ENCODE assay signal across 8 cellular contexts in the genomic region with DNA sequence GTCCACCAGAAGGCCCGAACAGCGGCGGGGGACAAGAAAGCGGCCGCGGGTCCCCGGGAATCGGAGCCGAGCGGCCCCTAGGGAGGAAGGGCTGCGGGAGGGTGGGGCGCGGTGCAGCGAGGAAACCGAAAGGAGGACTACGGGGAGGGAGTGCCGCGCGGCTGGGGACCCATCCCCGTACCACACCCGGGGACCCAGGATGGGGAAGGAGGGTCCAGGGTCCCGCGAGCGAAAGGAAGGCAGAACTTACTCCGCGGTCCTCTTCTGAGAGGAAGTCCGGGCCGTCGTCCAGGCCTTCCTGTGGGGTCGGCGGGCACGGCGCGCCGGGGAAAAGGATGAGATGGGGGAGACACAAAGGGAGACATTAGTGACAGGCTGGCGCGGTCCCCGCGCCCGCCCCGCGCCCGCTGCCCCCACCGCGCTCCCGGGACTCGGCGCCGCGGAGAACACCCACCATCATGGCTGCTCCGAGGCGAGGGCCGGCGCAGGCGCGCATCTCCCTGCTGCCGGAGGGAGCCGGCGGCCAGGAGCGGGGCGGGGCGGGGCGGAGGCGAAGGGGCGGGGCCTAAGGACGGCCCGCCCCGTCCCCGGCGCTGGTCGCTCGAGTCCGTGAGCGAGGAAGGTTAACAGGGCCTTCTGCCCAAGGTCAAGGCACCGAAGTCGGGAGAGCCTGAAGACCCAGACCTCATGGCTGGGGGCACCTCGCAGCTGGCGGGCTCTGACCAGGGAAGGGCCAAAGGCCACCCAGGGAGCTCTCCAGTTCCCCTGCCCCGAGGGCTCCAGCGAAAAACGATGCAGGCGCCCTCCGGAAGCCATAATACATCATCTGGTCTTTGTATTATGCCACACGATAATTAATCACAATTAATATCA. TPM values are rescaled to one million over a fixed set of nuclear protein-coding genes. Genes with fewer than 3 reads are reported as not detected.
DNase-seq lines count a peak whose midpoint lies in the region; ATAC-seq and TF ChIP-seq lines count a peak whose summit lies in the region.

A gene (minus strand): TSS at position 492 of the 873 bp plus-strand sequence. CDS start 32 bp downstream, at position 460.

- TF ChIP-seq CTCF in BJ (IDR thresholded peaks at IDR 0.05; ENCODE audit: insufficient read depth, low read depth, low read length) (no peak), lower leg skin (IDR thresholded peaks at IDR 0.05) (no peak)

- ATAC-seq in GM19025 (IDR thresholded peaks at IDR 0.05; ENCODE audit: low read depth, unreplicated experiment) (peak; percentile 92), HG03280 (IDR thresholded peaks at IDR 0.05; ENCODE audit: unreplicated experiment) (peak; percentile 98)

- WGBS in lower leg skin, 2 donors, result 0 to 2% methylated on average over 47 to 54 of the region's 84 CpGs

- H3K27ac Mint-ChIP-seq in activated CD4-positive, alpha-beta memory T cell treated with anti-CD3 and anti-CD28 coated beads, Interleukin-2, amount 10 ng/mL, durations not matched to agents 7 days and 5 days, result peak within 1 kb of the TSS; percentile 89

- peak within 1 kb of the TSS; percentile 91 for H3K4me3 Mint-ChIP-seq in activated CD4-positive, alpha-beta memory T cell treated with anti-CD3 and anti-CD28 coated beads, Interleukin-2, amount 10 ng/mL, durations not matched to agents 7 days and 5 days

- peak within 1 kb of the TSS; percentile 89 for H3K27ac ChIP-seq in duodenal mucosa (ENCODE audit: low read depth, low read length)

- intact Hi-C loops in lower leg skin (cut with DNase I; ENCODE audit: low total_unique reads), result no loop called here

- H3K9me3 Mint-ChIP-seq in activated CD4-positive, alpha-beta memory T cell treated with anti-CD3 and anti-CD28 coated beads, Interleukin-2, amount 10 ng/mL, durations not matched to agents 7 days and 5 days, result no peaks in the 10 kb centered on the region

- H3K36me3 Mint-ChIP-seq in activated CD4-positive, alpha-beta memory T cell treated with anti-CD3 and anti-CD28 coated beads, Interleukin-2, amount 10 ng/mL, durations not matched to agents 7 days and 5 days (ENCODE audit: low read depth), result peaks cover 23% of the 10 kb centered on the region

- CTCF ChIA-PET in BJ (lab: Yijun Ruan, JAX), result interaction anchor here (1.2 kb wide), 1 partner anchor 9 kb away, joined by 3 read pairs; no protein-coding TSS in a partner anchor
- CTCF ChIA-PET in activated CD4-positive, alpha-beta memory T cell treated with anti-CD3 and anti-CD28 coated beads, Interleukin-2, amount 10 ng/mL, durations not matched to agents 7 days and 5 days (lab: Charles Lee), result interaction anchor here (0.6 to 0.8 kb wide), 2 partner anchors 17 to 93 kb away, joined by 3 to 5 read pairs; no protein-coding TSS in a partner anchor

- H3K27me3 Mint-ChIP-seq in activated CD4-positive, alpha-beta memory T cell treated with anti-CD3 and anti-CD28 coated beads, Interleukin-2, amount 10 ng/mL, durations not matched to agents 7 days and 5 days, result peaks cover 11% of the 10 kb centered on the region

- H3K9me3 ChIP-seq in duodenal mucosa (ENCODE audit: control insufficient read depth in 1 of 2, low read length in 2 of 2), result no peaks in the 10 kb centered on the region

- H3K4me3 ChIP-seq in BJ (ENCODE audit: low read depth, low read length) (peak within 1 kb of the TSS; percentile 99), duodenal mucosa (ENCODE audit: low read depth in 1 of 2, low read length in 2 of 2) (peak within 1 kb of the TSS; percentile 94 to 99), lower leg skin (ENCODE audit: low read depth, poor library complexity, severe bottlenecking) (peak within 1 kb of the TSS; percentile 88)

- TF ChIP-seq POLR2A in lower leg skin (IDR thresholded peaks at IDR 0.05), result peak in 1 of 2 donors; percentile 1

- H3K9ac ChIP-seq in duodenal mucosa (ENCODE audit: low read depth in 1 of 2, low read length in 2 of 2), result peak within 1 kb of the TSS; percentile 98

- POLR2A ChIA-PET in BJ (lab: Charles Lee), result no interaction called here
- POLR2A ChIA-PET in activated CD4-positive, alpha-beta memory T cell treated with anti-CD3 and anti-CD28 coated beads, Interleukin-2, amount 10 ng/mL, durations not matched to agents 7 days and 5 days (lab: Charles Lee), result interaction anchor here (0.6 to 1.7 kb wide), 13 partner anchors 9 to 774 kb away, joined by 3 to 12 read pairs (median 4); a partner anchor contains a TSS

- no peaks in the 10 kb centered on the region; the same call in 1 of the 2 replicates for H3K36me3 ChIP-seq in BJ (ENCODE audit: control insufficient read depth, insufficient read depth, low read length)
- no peaks in the 10 kb centered on the region for H3K36me3 ChIP-seq in duodenal mucosa (ENCODE audit: control insufficient read depth in 1 of 2, insufficient read depth in 2 of 2, low read length in 2 of 2)

- H3K27me3 ChIP-seq in BJ (ENCODE audit: control insufficient read depth, insufficient read depth, low read length) (no peaks in the 10 kb centered on the region), duodenal mucosa (ENCODE audit: control insufficient read depth in 1 of 2, insufficient read depth in 2 of 2, low read length in 2 of 2) (no peaks in the 10 kb centered on the region)

- H3K4me1 Mint-ChIP-seq in activated CD4-positive, alpha-beta memory T cell treated with anti-CD3 and anti-CD28 coated beads, Interleukin-2, amount 10 ng/mL, durations not matched to agents 7 days and 5 days, result peaks cover 34% of the 10 kb centered on the region

- DNase-seq in BJ (ENCODE audit: low read depth) (no peak), NCI-H510A treated with DMSO at 0.1 percent for 48 hours (lab: John Stamatoyannopoulos, UW) (peak; percentile 69), lower leg skin (ENCODE audit: low spot score in 2 of 2) (peak; percentile 70 to 96)
- peak; percentile 86 for DNase-seq in activated CD4-positive, alpha-beta memory T cell treated with anti-CD3 and anti-CD28 coated beads, Interleukin-2, amount 10 ng/mL, durations not matched to agents 7 days and 5 days
- DNase-seq in stimulated activated CD4-positive, alpha-beta T cell treated with anti-CD3 and anti-CD28 coated beads, Interleukin-4, amount 100 ng/mL, for 48 hours (ENCODE audit: low read depth in 2 of 2), result peak; percentile 68 to 77

- H3K4me1 ChIP-seq in duodenal mucosa (ENCODE audit: control insufficient read depth in 1 of 2, insufficient read depth in 2 of 2, low read length in 2 of 2), result peaks cover 0 to 6% of the 10 kb centered on the region in 2 donors

RNA-seq across cellular contexts. Expression of the gene that starts here (rescaled TPM):
- polyA plus RNA-seq in BJ (2011; rRNA removed), result 59.7 and 129 TPM in 2 replicates
- 19.0 and 20.2 TPM in 2 replicates for polyA minus RNA-seq in BJ (2011; rRNA and poly(A)+ RNA removed)
- 100 to 1,000 TPM; 112 to 117 TPM for total RNA-seq in activated CD4-positive, alpha-beta memory T cell treated with anti-CD3 and anti-CD28 coated beads, Interleukin-2, amount 10 ng/mL, durations not matched to agents 7 days and 5 days
- total RNA-seq in lower leg skin, result 10 to 100 TPM; 66.9 to 74.6 (median 73.5) TPM
